Comparison of ENCODE assay signal across 1 cellular context in genomic region chr20:4763776-4764525, GRCh38.
A peak's percentile ranks its signal among the peaks of the same experiment; 100 is the strongest.
TF ChIP-seq lines count a peak whose summit lies in the region.

No MANE protein-coding gene starts in this region.

TF ChIP-seq in HepG2, 621 proteins besides CTCF, POLR2A, EP300 and RAD21:
- TF ChIP-seq ZFP62 (CRISPR knock-in tag; IDR thresholded peaks at IDR 0.05) (no peak), ZNF747 (CRISPR knock-in tag; IDR thresholded peaks at IDR 0.05; ENCODE audit: borderline replicate concordance) (no peak), KMT2B (CRISPR knock-in tag; IDR thresholded peaks at IDR 0.05) (no peak), ATF1 (CRISPR knock-in tag; IDR thresholded peaks at IDR 0.05) (no peak), CBX5 (CRISPR knock-in tag; IDR thresholded peaks at IDR 0.05; ENCODE audit: borderline replicate concordance) (0 out of 2 replicates have a peak, but pooled peaks have one; percentile 25), ZFP41 (CRISPR knock-in tag; IDR thresholded peaks at IDR 0.05; ENCODE audit: borderline replicate concordance) (no peak), LRRFIP1 (CRISPR knock-in tag; conservative IDR thresholded peaks at IDR 0.05) (no peak), ZNF564 (CRISPR knock-in tag; IDR thresholded peaks at IDR 0.05) (no peak), ZBTB34 (CRISPR knock-in tag; IDR thresholded peaks at IDR 0.05) (no peak), NFYB (CRISPR knock-in tag; IDR thresholded peaks at IDR 0.05) (0 out of 2 replicates have a peak, but pooled peaks have one; percentile 9), SKIL (CRISPR knock-in tag; IDR thresholded peaks at IDR 0.05; ENCODE audit: borderline replicate concordance) (no peak), ZNF703 (CRISPR knock-in tag; IDR thresholded peaks at IDR 0.05; ENCODE audit: borderline replicate concordance) (no peak), JDP2 (CRISPR knock-in tag; IDR thresholded peaks at IDR 0.05; ENCODE audit: borderline replicate concordance) (no peak), TEF (CRISPR knock-in tag; IDR thresholded peaks at IDR 0.05) (no peak), ZBTB42 (CRISPR knock-in tag; IDR thresholded peaks at IDR 0.05) (no peak), ATF7 (IDR thresholded peaks at IDR 0.05) (peak; percentile 70; the same call in 1 of the 2 replicates), ATF7 (CRISPR knock-in tag; IDR thresholded peaks at IDR 0.05) (no peak), ZIK1 (CRISPR knock-in tag; IDR thresholded peaks at IDR 0.05; ENCODE audit: borderline replicate concordance, low read depth) (no peak), MEIS2 (CRISPR knock-in tag; IDR thresholded peaks at IDR 0.05) (no peak)
TF ChIP-seq in HepG2: peak in this region for 3.
